In genomic region chr2:146229513-146230155, GRCh38 we compare ENCODE assay signal across 27 cellular contexts.
"Had no signal": no experiment of that assay in that cellular context is flagged by ENCODE, and none has a peak within 500 bp of the region (broad histone marks: within the 10 kb centered on the region; RNA-seq: fewer than 3 reads in every experiment).

No MANE protein-coding gene starts in this region.

- H3K27ac ChIP-seq: colonic mucosa, esophagus muscularis mucosa, heart right ventricle, left lung, pancreas, testis, tibial artery had no signal

- H3K4me2 ChIP-seq: smooth muscle cell had no signal

- H3K4me3 ChIP-seq: colonic mucosa, esophagus muscularis mucosa, heart right ventricle, left lung, pancreas, smooth muscle cell, testis, tibial artery had no signal

- ATAC-seq: heart right ventricle; left cardiac atrium; left lung; naive thymus-derived CD4-positive, alpha-beta T cell; pancreas; sciatic nerve; stimulated activated naive CD8-positive, alpha-beta T cell treated with anti-CD3 and anti-CD28 coated beads, Interleukin-15, Interleukin-2, amounts not matched to agents 100 U/mL and 50 U/mL, for 24 hours had no signal

- H3K4me1 ChIP-seq: colonic mucosa, esophagus muscularis mucosa, heart right ventricle, left lung, pancreas, testis, tibial artery had no signal

- H3K27me3 ChIP-seq: colonic mucosa, esophagus muscularis mucosa, heart right ventricle, left lung, pancreas, testis, tibial artery had no signal

- DNase-seq: colonic mucosa; effector CD8-positive, alpha-beta T cell; endodermal cell; foreskin melanocyte; glutamatergic neuron; heart right ventricle; hippocampal formation; left cardiac atrium; left lung; mammary epithelial cell; mesendoderm; midbrain; naive thymus-derived CD4-positive, alpha-beta T cell; nucleus accumbens; pancreas; stimulated activated CD4-positive, alpha-beta T cell treated with anti-CD3 and anti-CD28 coated beads, Interleukin-12 subunit alpha, Interleukin-12 subunit beta, amount 100 ng/mL, for 4 hours; stimulated activated CD4-positive, alpha-beta T cell treated with anti-CD3 and anti-CD28 coated beads, Interleukin-1b, Interleukin-23, amount 100 ng/mL, for 48 hours; stimulated activated CD4-positive, alpha-beta T cell treated with anti-CD3 and anti-CD28 coated beads, Interleukin-4, amount 100 ng/mL, for 4 hours; stimulated activated naive CD8-positive, alpha-beta T cell treated with anti-CD3 and anti-CD28 coated beads, Interleukin-15, Interleukin-2, amounts not matched to agents 100 U/mL and 50 U/mL, for 24 hours; substantia nigra; testis; tibial artery had no signal

- H3K9me3 ChIP-seq: colonic mucosa, esophagus muscularis mucosa, heart right ventricle, left lung, pancreas, testis, tibial artery had no signal

- H3K36me3 ChIP-seq: colonic mucosa, esophagus muscularis mucosa, heart right ventricle, left lung, pancreas, tibial artery had no signal

- FAIRE-seq: endothelial cell of umbilical vein, islet of Langerhans had no signal
